In the genomic region with DNA sequence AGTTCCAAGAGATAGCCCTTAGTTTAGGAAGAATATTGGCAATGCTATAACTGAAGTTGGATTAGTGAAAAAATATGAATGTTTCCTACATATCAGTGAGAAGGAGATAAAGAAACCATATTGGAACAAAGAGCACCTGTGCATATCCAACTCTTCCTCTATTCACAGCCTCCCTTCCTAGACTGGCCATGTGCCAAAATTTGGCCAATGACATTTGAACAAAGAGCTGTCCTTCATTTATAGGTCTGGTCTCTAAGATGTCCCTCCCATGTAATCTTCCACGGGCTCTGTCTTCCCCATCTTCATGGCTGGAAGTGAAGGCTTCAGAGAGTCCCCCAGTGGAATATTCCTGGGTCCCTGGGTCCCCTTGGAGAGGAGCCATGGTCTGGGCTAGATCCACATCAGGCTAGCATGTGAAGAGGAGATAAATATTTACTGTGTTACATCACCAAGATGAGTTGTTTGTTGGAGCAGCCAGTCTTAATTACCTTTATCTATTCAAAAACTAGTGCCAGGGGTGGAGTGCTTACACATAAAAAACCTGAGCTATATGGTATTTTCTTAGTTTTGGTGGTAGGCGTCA, we compare ENCODE assay signal across 28 cellular contexts.
"Had no signal": no experiment of that assay in that cellular context is flagged by ENCODE, and none has a peak within 500 bp of the region (broad histone marks: within the 10 kb centered on the region; RNA-seq: fewer than 3 reads in every experiment).

No MANE protein-coding gene starts in this region.

- H3K4me3 ChIP-seq: adrenal gland, ascending aorta, gastrocnemius medialis, ovary, psoas muscle, right atrium auricular region, tibial artery had no signal

- H3K36me3 ChIP-seq: adrenal gland, ascending aorta, brain microvascular endothelial cell, gastrocnemius medialis, ovary, right atrium auricular region, tibial artery, WERI-Rb-1 had no signal

- H3K27ac Mint-ChIP-seq: activated CD4-positive, alpha-beta T cell treated with anti-CD3 and anti-CD28 coated beads, Interleukin-2, amount 10 ng/mL, durations not matched to agents 7 days and 5 days; activated CD8-positive, alpha-beta T cell treated with anti-CD3 and anti-CD28 coated beads for 36 hours; activated naive CD8-positive, alpha-beta T cell; activated T-helper 2 cell treated with anti-CD3 and anti-CD28 coated beads, Interferon-gamma antibody, Interleukin-2, Interleukin-4, amounts not matched to agents 10 μg/mL and 5 μg/mL and 100 μg/mL, durations not matched to agents 14 hours and 24 hours and 36 hours; natural killer cell treated with Interleukin-12 subunit alpha and Interleukin-12 subunit beta and Interleukin-15 and Interleukin-18, amount 100 ng/mL, for 72 hours; stimulated activated effector memory CD8-positive, alpha-beta T cell treated with anti-CD3 and anti-CD28 coated beads, Interleukin-12 subunit alpha, Interleukin-12 subunit beta, amount 100 ng/mL, for 72 hours; stimulated activated naive CD8-positive, alpha-beta T cell treated with anti-CD3 and anti-CD28 coated beads, Interleukin-15, amount 100 ng/mL, for 72 hours; T-helper 17 cell had no signal

- H3K4me1 ChIP-seq: adrenal gland, gastrocnemius medialis, psoas muscle had no signal

- H3K9me3 Mint-ChIP-seq: activated CD4-positive, alpha-beta T cell treated with anti-CD3 and anti-CD28 coated beads, Interleukin-2, amount 10 ng/mL, durations not matched to agents 7 days and 5 days; activated CD8-positive, alpha-beta T cell treated with anti-CD3 and anti-CD28 coated beads for 36 hours; activated T-helper 2 cell treated with anti-CD3 and anti-CD28 coated beads, Interferon-gamma antibody, Interleukin-2, Interleukin-4, amounts not matched to agents 10 μg/mL and 5 μg/mL and 100 μg/mL, durations not matched to agents 14 hours and 24 hours and 36 hours; natural killer cell treated with Interleukin-12 subunit alpha and Interleukin-12 subunit beta and Interleukin-15 and Interleukin-18, amount 100 ng/mL, for 72 hours had no signal

- DNase-seq: activated CD4-positive, alpha-beta T cell treated with anti-CD3 and anti-CD28 coated beads, Interleukin-2, amount 10 ng/mL, durations not matched to agents 7 days and 5 days; activated CD4-positive, CD25-positive, alpha-beta regulatory T cell treated with anti-CD3 and anti-CD28 coated beads, Interleukin-2, amount 50 U/mL, for 72 hours; activated CD8-positive, alpha-beta T cell treated with anti-CD3 and anti-CD28 coated beads for 36 hours; activated naive CD4-positive, alpha-beta T cell; activated T-cell treated with anti-CD3 and anti-CD28 coated beads, Interleukin-2, amount 50 U/mL, for 1 hour; adrenal gland; brain microvascular endothelial cell; caudate nucleus; dermis blood vessel endothelial cell; effector memory CD4-positive, alpha-beta T cell; gastrocnemius medialis; hippocampal formation; left ventricle myocardium superior; mammary epithelial cell; midbrain; ovary; psoas muscle; stimulated activated CD4-positive, alpha-beta T cell treated with anti-CD3 and anti-CD28 coated beads, Interleukin-1b, Interleukin-23, amount 100 ng/mL, for 48 hours; stimulated activated naive CD8-positive, alpha-beta T cell treated with anti-CD3 and anti-CD28 coated beads, Interleukin-15, amount 100 ng/mL, for 72 hours; T-helper 17 cell; tibial artery; WERI-Rb-1 had no signal

- H3K27ac ChIP-seq: adrenal gland, ascending aorta, brain microvascular endothelial cell, gastrocnemius medialis, ovary, psoas muscle, tibial artery, WERI-Rb-1 had no signal

- H3K4me3 Mint-ChIP-seq: activated CD4-positive, alpha-beta T cell treated with anti-CD3 and anti-CD28 coated beads, Interleukin-2, amount 10 ng/mL, durations not matched to agents 7 days and 5 days; activated CD8-positive, alpha-beta T cell treated with anti-CD3 and anti-CD28 coated beads for 36 hours; activated naive CD8-positive, alpha-beta T cell; natural killer cell treated with Interleukin-12 subunit alpha and Interleukin-12 subunit beta and Interleukin-15 and Interleukin-18, amount 100 ng/mL, for 72 hours; stimulated activated effector memory CD8-positive, alpha-beta T cell treated with anti-CD3 and anti-CD28 coated beads, Interleukin-12 subunit alpha, Interleukin-12 subunit beta, amount 100 ng/mL, for 72 hours; stimulated activated naive CD8-positive, alpha-beta T cell treated with anti-CD3 and anti-CD28 coated beads, Interleukin-15, amount 100 ng/mL, for 72 hours; T-helper 17 cell had no signal

- H3K36me3 Mint-ChIP-seq: activated naive CD8-positive, alpha-beta T cell; natural killer cell treated with Interleukin-12 subunit alpha and Interleukin-12 subunit beta and Interleukin-15 and Interleukin-18, amount 100 ng/mL, for 72 hours; stimulated activated effector memory CD8-positive, alpha-beta T cell treated with anti-CD3 and anti-CD28 coated beads, Interleukin-12 subunit alpha, Interleukin-12 subunit beta, amount 100 ng/mL, for 72 hours had no signal

- H3K27me3 ChIP-seq: adrenal gland, ascending aorta, brain microvascular endothelial cell, gastrocnemius medialis, ovary, right atrium auricular region, tibial artery had no signal

- H3K4me1 Mint-ChIP-seq: activated CD4-positive, alpha-beta T cell treated with anti-CD3 and anti-CD28 coated beads, Interleukin-2, amount 10 ng/mL, durations not matched to agents 7 days and 5 days; stimulated activated effector memory CD8-positive, alpha-beta T cell treated with anti-CD3 and anti-CD28 coated beads, Interleukin-12 subunit alpha, Interleukin-12 subunit beta, amount 100 ng/mL, for 72 hours; stimulated activated naive CD8-positive, alpha-beta T cell treated with anti-CD3 and anti-CD28 coated beads, Interleukin-15, amount 100 ng/mL, for 72 hours had no signal

- H3K9me3 ChIP-seq: adrenal gland, ascending aorta, gastrocnemius medialis, ovary, psoas muscle, right atrium auricular region, tibial artery had no signal
